Comparison of ENCODE assay signal across 9 cellular contexts in genomic region chr22:50148991-50149721, GRCh38. TPM values are rescaled to one million over a fixed set of nuclear protein-coding genes. Genes with fewer than 3 reads are reported as not detected.
DNase-seq lines count a peak whose midpoint lies in the region; ATAC-seq, FAIRE-seq and TF ChIP-seq lines count a peak whose summit lies in the region.
"Had no signal": no experiment of that assay in that cellular context is flagged by ENCODE, and none has a peak within 500 bp of the region (broad histone marks: within the 10 kb centered on the region; RNA-seq: fewer than 3 reads in every experiment).

No MANE protein-coding gene starts in this region.

- H3K27me3 ChIP-seq in HepG2 (ENCODE audit: control insufficient read depth in 1 of 2, insufficient read depth in 2 of 2, low read length in 2 of 2) = peaks cover 0 to 43% of the 10 kb centered on the region in 2 experiments; a peak in 4 of 5 replicates

- CTCF ChIA-PET in WTC11 (lab: Charles Lee) (interaction anchor here (0.6 to 2.7 kb wide), 29 partner anchors 9 to 1329 kb away, joined by 3 to 19 read pairs (median 4); partner anchors contain the start of genes MAPK12, MLC1 and TUBGCP6), HepG2 (lab: Yijun Ruan, JAX; ENCODE audit: low intra/inter-chr PET ratio, low total read pairs) (interaction anchor here (1.1 to 4.3 kb wide), 4 partner anchors 58 to 88 kb away, joined by 3 to 39 read pairs (median 4); no protein-coding TSS in a partner anchor)

- no peaks in the 10 kb centered on the region for H3K79me2 ChIP-seq in HepG2 (ENCODE audit: insufficient read depth, low read length)

- H3K4me1 Mint-ChIP-seq in WTC11 = 0 out of 2 replicates have a peak, but pooled peaks cover 2% of the 10 kb centered on the region

- H3K9ac ChIP-seq in HepG2 (ENCODE audit: insufficient read depth, low read depth, low read length) = no peak overlapping the region

- 24% methylated on average over 9 of the region's 22 CpGs for WGBS in HepG2 (ENCODE audit: low lambda C conversion rate)

- peak overlapping the region; percentile 55; the same call in 1 of the 2 replicates for H3K4me2 ChIP-seq in HepG2 (ENCODE audit: low read depth, low read length)

- H3K36me3 ChIP-seq in HepG2 (replicated peaks in 1 of 2; ENCODE audit: control insufficient read depth in 1 of 2, insufficient read depth in 2 of 2, low read length in 2 of 2) = no peaks in the 10 kb centered on the region

- DNase-seq in activated gamma-delta T cell treated with Interleukin-2 at 50 U/mL for 16 hours = peak; percentile 73
- no peak for DNase-seq in activated gamma-delta T cell (lab: John Stamatoyannopoulos, UW)
- peak; percentile 56 for DNase-seq in NCI-H146 treated with DMSO at 0.1 percent for 48 hours (lab: John Stamatoyannopoulos, UW; ENCODE audit: unreplicated experiment)
- DNase-seq in WTC11 (ENCODE audit: low spot score) = peak; percentile 74
- peak; percentile 56 for DNase-seq in cardiac fibroblast (ENCODE audit: low read depth in 2 of 2)
- DNase-seq in HepG2 (ENCODE audit: low spot score) = peak; percentile 46
- peak; percentile 55 for DNase-seq in stimulated activated CD8-positive, alpha-beta memory T cell treated with anti-CD3 and anti-CD28 coated beads, Interleukin-15, amount 100 ng/mL, for 1 hour (ENCODE audit: low read depth)

- no peak overlapping the region for H3K27ac ChIP-seq in HepG2 (ENCODE audit: extremely low read length, insufficient read depth, low read length)

- no peak for TF ChIP-seq POLR2A in HepG2 (IDR thresholded peaks at IDR 0.05; ENCODE audit: insufficient read depth in 1 of 2, low read depth in 2 of 2, low read length in 2 of 2)

- TF ChIP-seq EP300 in HepG2 (IDR thresholded peaks at IDR 0.05; ENCODE audit: low read depth in 2 of 2, low read length in 2 of 2) = no peak
- TF ChIP-seq EP300 in HepG2 (CRISPR knock-in tag; IDR thresholded peaks at IDR 0.05; ENCODE audit: borderline replicate concordance) = no peak

- H3K27me3 Mint-ChIP-seq in WTC11 (ENCODE audit: low read depth) = no peaks in the 10 kb centered on the region

- in situ Hi-C loops in HepG2 (cut with HindIII; ENCODE audit: extremely low pct_ligation_motif_present, low pct_unique_long_range_greater_than_20kb) = loop anchor here (5.0 kb wide), 1 partner anchor 58 kb away; no protein-coding TSS in a partner anchor

- peak; percentile 26 for FAIRE-seq in HepG2 (lab: Jason Lieb, UNC)

- no TSS peak for BruUV-seq in HepG2 (replicated peaks; lab: Mats Ljungman, UMichigan)

- H3K27ac Mint-ChIP-seq in WTC11 = no peak overlapping the region

- no peaks in the 10 kb centered on the region for H3K36me3 Mint-ChIP-seq in WTC11

- H4K20me1 ChIP-seq in HepG2 (ENCODE audit: insufficient read depth, low read length) = no peaks in the 10 kb centered on the region

- no peak overlapping the region for H2AFZ ChIP-seq in HepG2 (ENCODE audit: low read length)

- no peaks in the 10 kb centered on the region for H3K9me3 Mint-ChIP-seq in WTC11

- intact Hi-C loops in HepG2 (cut with micrococcal nuclease; ENCODE audit: unreplicated experiment) = loop anchor here (1.0 to 5.0 kb wide), 3 partner anchors 47 to 382 kb away; no protein-coding TSS in a partner anchor

- peak; percentile 92 for TF ChIP-seq RAD21 in HepG2 (CRISPR knock-in tag; IDR thresholded peaks at IDR 0.05)

- no peak overlapping the region for H3K4me3 Mint-ChIP-seq in WTC11

- no peak overlapping the region for H3K4me3 ChIP-seq in cardiac fibroblast (replicated peaks in 1 of 2; ENCODE audit: low read depth in 2 of 2, low read length in 2 of 2)
- no peak overlapping the region; a peak in 1 of 6 replicates for H3K4me3 ChIP-seq in HepG2 (replicated peaks in 1 of 3; ENCODE audit: insufficient read depth in 1 of 3, low read depth in 2 of 3, low read length in 3 of 3)

- POLR2A ChIA-PET in WTC11 (lab: Charles Lee) = no interaction called here
- POLR2A ChIA-PET in HepG2 (lab: Yijun Ruan, JAX) = no interaction called here

- no peaks in the 10 kb centered on the region for H3K9me3 ChIP-seq in HepG2 (ENCODE audit: low read length)

- peaks cover 70% of the 10 kb centered on the region for H3K4me1 ChIP-seq in HepG2 (ENCODE audit: insufficient read depth, low read length)

- ATAC-seq in WTC11 = peak; percentile 89
- ATAC-seq in HepG2 = peak; percentile 37
- no peak for ATAC-seq in GM21528 (IDR thresholded peaks at IDR 0.05; ENCODE audit: low FRiP score, unreplicated experiment)

- peak; percentile 88 for TF ChIP-seq CTCF in WTC11 (IDR thresholded peaks at IDR 0.05)
- TF ChIP-seq CTCF in cardiac fibroblast (IDR thresholded peaks at IDR 0.05; ENCODE audit: low read depth, low read length) = peak; percentile 79
- peak; percentile 92 for TF ChIP-seq CTCF in HepG2 (CRISPR knock-in tag; IDR thresholded peaks at IDR 0.05)

RNA-seq across cellular contexts. Expression of gene PANX2, which starts 21.4 kb away (rescaled TPM):
- total RNA-seq in WTC11 (2021) (10.2 to 10.7 TPM (median 10.3 TPM) in 3 replicates), HepG2 (2016; rRNA removed; fragmentation: Illumina TruSeq; extraction: Trizol) (0.15 and 0.58 TPM in 2 replicates)
- 0.20 and 0.35 TPM in 2 replicates for total RNA-seq in HepG2 (2016; cell fraction: cytosol; rRNA removed; fragmentation: Illumina TruSeq; extraction: Trizol; ENCODE audit: low read depth)
- total RNA-seq in HepG2 (2016; cell fraction: insoluble cytoplasmic fraction; rRNA removed; fragmentation: Illumina TruSeq; extraction: Trizol) = 0.19 TPM in 2 replicates
- total RNA-seq in HepG2 (2016; cell fraction: membrane; rRNA removed; fragmentation: Illumina TruSeq; extraction: Trizol) = 1.1 and 1.4 TPM in 2 replicates
- total RNA-seq in HepG2 (2016; cell fraction: nucleus; rRNA removed; fragmentation: Illumina TruSeq; extraction: Trizol) = 0.47 and 0.56 TPM in 2 replicates
- polyA plus RNA-seq in HepG2 (2011; rRNA removed) = 1.1 TPM in 2 replicates
- polyA plus RNA-seq in HepG2 (2011; cell fraction: cytosol; rRNA removed) = 0.99 and 1.7 TPM in 2 replicates
- 2.5 and 4.2 TPM in 2 replicates for polyA plus RNA-seq in HepG2 (2011; cell fraction: nucleus; rRNA removed)
- polyA plus RNA-seq in HepG2 (2012) = 1.6 and 3.8 TPM in 2 replicates
- 1.3 and 1.4 TPM in 2 replicates for polyA plus RNA-seq in HepG2 (2016; cell fraction: cytosol; fragmentation: Illumina TruSeq; extraction: Trizol; ENCODE audit: low read depth)
- polyA plus RNA-seq in HepG2 (2016; cell fraction: insoluble cytoplasmic fraction; fragmentation: Illumina TruSeq; extraction: Trizol; ENCODE audit: low read depth) = 1.1 and 1.4 TPM in 2 replicates
- polyA plus RNA-seq in HepG2 (2016; cell fraction: membrane; fragmentation: Illumina TruSeq; extraction: Trizol; ENCODE audit: low read depth) = 2.9 and 3.6 TPM in 2 replicates
- 2.0 and 2.3 TPM in 2 replicates for polyA plus RNA-seq in HepG2 (2016; cell fraction: nucleus; fragmentation: Illumina TruSeq; extraction: Trizol; ENCODE audit: insufficient read depth, low read depth)
- 0.78 and 0.84 TPM in 2 replicates for polyA minus RNA-seq in HepG2 (2011; rRNA and poly(A)+ RNA removed; ENCODE audit: low replicate concordance)
- 0.30 and 0.79 TPM in 2 replicates for polyA minus RNA-seq in HepG2 (2011; cell fraction: cytosol; rRNA and poly(A)+ RNA removed)
- 0.37 and 0.39 TPM in 2 replicates for polyA minus RNA-seq in HepG2 (2011; cell fraction: nucleus; rRNA and poly(A)+ RNA removed)

RNA-seq across cellular contexts. Expression of gene TRABD, which starts 36.6 kb away (rescaled TPM):
- total RNA-seq in WTC11 (2021) (79.9 to 90.4 TPM (median 81.3 TPM) in 3 replicates), HepG2 (2016; rRNA removed; fragmentation: Illumina TruSeq; extraction: Trizol) (16.2 and 21.5 TPM in 2 replicates)
- 8.1 and 8.5 TPM in 2 replicates for total RNA-seq in HepG2 (2016; cell fraction: cytosol; rRNA removed; fragmentation: Illumina TruSeq; extraction: Trizol; ENCODE audit: low read depth)
- total RNA-seq in HepG2 (2016; cell fraction: insoluble cytoplasmic fraction; rRNA removed; fragmentation: Illumina TruSeq; extraction: Trizol) = 14.1 and 20.1 TPM in 2 replicates
- total RNA-seq in HepG2 (2016; cell fraction: membrane; rRNA removed; fragmentation: Illumina TruSeq; extraction: Trizol) = 15.9 and 17.7 TPM in 2 replicates
- total RNA-seq in HepG2 (2016; cell fraction: nucleus; rRNA removed; fragmentation: Illumina TruSeq; extraction: Trizol) = 12.3 and 17.7 TPM in 2 replicates
- 28.9 and 36.8 TPM in 2 replicates for polyA plus RNA-seq in HepG2 (2011; rRNA removed)
- 15.8 and 28.0 TPM in 2 replicates for polyA plus RNA-seq in HepG2 (2011; cell fraction: cytosol; rRNA removed)
- polyA plus RNA-seq in HepG2 (2011; cell fraction: nucleus; rRNA removed) = 241 and 327 TPM in 2 replicates
- polyA plus RNA-seq in HepG2 (2012) = 19.6 and 35.2 TPM in 2 replicates
- 10.4 and 11.2 TPM in 2 replicates for polyA plus RNA-seq in HepG2 (2016; cell fraction: cytosol; fragmentation: Illumina TruSeq; extraction: Trizol; ENCODE audit: low read depth)
- 19.9 and 22.8 TPM in 2 replicates for polyA plus RNA-seq in HepG2 (2016; cell fraction: insoluble cytoplasmic fraction; fragmentation: Illumina TruSeq; extraction: Trizol; ENCODE audit: low read depth)
- 15.2 and 16.9 TPM in 2 replicates for polyA plus RNA-seq in HepG2 (2016; cell fraction: membrane; fragmentation: Illumina TruSeq; extraction: Trizol; ENCODE audit: low read depth)
- polyA plus RNA-seq in HepG2 (2016; cell fraction: nucleus; fragmentation: Illumina TruSeq; extraction: Trizol; ENCODE audit: insufficient read depth, low read depth) = 56.6 and 60.9 TPM in 2 replicates
- polyA minus RNA-seq in HepG2 (2011; rRNA and poly(A)+ RNA removed; ENCODE audit: low replicate concordance) = 22.4 and 30.1 TPM in 2 replicates
- 9.7 and 11.7 TPM in 2 replicates for polyA minus RNA-seq in HepG2 (2011; cell fraction: cytosol; rRNA and poly(A)+ RNA removed)
- 14.4 and 18.2 TPM in 2 replicates for polyA minus RNA-seq in HepG2 (2011; cell fraction: nucleus; rRNA and poly(A)+ RNA removed)

RNA-seq across cellular contexts. Expression of gene SELENOO, which starts 51.7 kb away (rescaled TPM):
- total RNA-seq in WTC11 (2021) (27.0 to 29.8 TPM (median 28.8 TPM) in 3 replicates), HepG2 (2016; rRNA removed; fragmentation: Illumina TruSeq; extraction: Trizol) (12.5 and 19.0 TPM in 2 replicates)
- 2.8 and 3.8 TPM in 2 replicates for total RNA-seq in HepG2 (2016; cell fraction: cytosol; rRNA removed; fragmentation: Illumina TruSeq; extraction: Trizol; ENCODE audit: low read depth)
- total RNA-seq in HepG2 (2016; cell fraction: insoluble cytoplasmic fraction; rRNA removed; fragmentation: Illumina TruSeq; extraction: Trizol) = 9.4 and 19.8 TPM in 2 replicates
- total RNA-seq in HepG2 (2016; cell fraction: membrane; rRNA removed; fragmentation: Illumina TruSeq; extraction: Trizol) = 6.0 and 7.6 TPM in 2 replicates
- total RNA-seq in HepG2 (2016; cell fraction: nucleus; rRNA removed; fragmentation: Illumina TruSeq; extraction: Trizol) = 18.8 and 19.9 TPM in 2 replicates
- 14.4 and 18.7 TPM in 2 replicates for polyA plus RNA-seq in HepG2 (2011; rRNA removed)
- 10.0 and 18.1 TPM in 2 replicates for polyA plus RNA-seq in HepG2 (2011; cell fraction: cytosol; rRNA removed)
- polyA plus RNA-seq in HepG2 (2011; cell fraction: nucleus; rRNA removed) = 88.6 and 104 TPM in 2 replicates
- polyA plus RNA-seq in HepG2 (2012) = 10.9 and 17.7 TPM in 2 replicates
- 3.5 and 4.0 TPM in 2 replicates for polyA plus RNA-seq in HepG2 (2016; cell fraction: cytosol; fragmentation: Illumina TruSeq; extraction: Trizol; ENCODE audit: low read depth)
- 9.5 and 12.3 TPM in 2 replicates for polyA plus RNA-seq in HepG2 (2016; cell fraction: insoluble cytoplasmic fraction; fragmentation: Illumina TruSeq; extraction: Trizol; ENCODE audit: low read depth)
- polyA plus RNA-seq in HepG2 (2016; cell fraction: membrane; fragmentation: Illumina TruSeq; extraction: Trizol; ENCODE audit: low read depth) = 4.9 and 5.3 TPM in 2 replicates
- 54.2 and 57.7 TPM in 2 replicates for polyA plus RNA-seq in HepG2 (2016; cell fraction: nucleus; fragmentation: Illumina TruSeq; extraction: Trizol; ENCODE audit: insufficient read depth, low read depth)
- polyA minus RNA-seq in HepG2 (2011; rRNA and poly(A)+ RNA removed; ENCODE audit: low replicate concordance) = 9.7 and 16.7 TPM in 2 replicates
- polyA minus RNA-seq in HepG2 (2011; cell fraction: cytosol; rRNA and poly(A)+ RNA removed) = 6.4 and 6.9 TPM in 2 replicates
- polyA minus RNA-seq in HepG2 (2011; cell fraction: nucleus; rRNA and poly(A)+ RNA removed) = 7.5 and 7.7 TPM in 2 replicates

RNA-seq across cellular contexts. Expression of gene MOV10L1, which starts 59.4 kb away (rescaled TPM):
- total RNA-seq in WTC11 (2021) = not detected in 3 replicates
- total RNA-seq in HepG2 (2016; rRNA removed; fragmentation: Illumina TruSeq; extraction: Trizol) = 0.11 TPM in 1 of 2 replicates, not detected in the other
- total RNA-seq in HepG2 (2016; cell fraction: cytosol; rRNA removed; fragmentation: Illumina TruSeq; extraction: Trizol; ENCODE audit: low read depth) = not detected in 2 replicates
- 0.17 TPM in 1 of 2 replicates, not detected in the other for total RNA-seq in HepG2 (2016; cell fraction: insoluble cytoplasmic fraction; rRNA removed; fragmentation: Illumina TruSeq; extraction: Trizol)
- total RNA-seq in HepG2 (2016; cell fraction: membrane; rRNA removed; fragmentation: Illumina TruSeq; extraction: Trizol) = not detected in 2 replicates
- 0.12 and 0.28 TPM in 2 replicates for total RNA-seq in HepG2 (2016; cell fraction: nucleus; rRNA removed; fragmentation: Illumina TruSeq; extraction: Trizol)
- polyA plus RNA-seq in HepG2 (2011; rRNA removed) = 0.12 and 0.31 TPM in 2 replicates
- polyA plus RNA-seq in HepG2 (2011; cell fraction: cytosol; rRNA removed) = 0.05 and 0.09 TPM in 2 replicates
- 0.47 and 1.1 TPM in 2 replicates for polyA plus RNA-seq in HepG2 (2011; cell fraction: nucleus; rRNA removed)
- 0.29 and 0.46 TPM in 2 replicates for polyA plus RNA-seq in HepG2 (2012)
- not detected in 2 replicates for polyA plus RNA-seq in HepG2 (2016; cell fraction: cytosol; fragmentation: Illumina TruSeq; extraction: Trizol; ENCODE audit: low read depth)
- not detected in 2 replicates for polyA plus RNA-seq in HepG2 (2016; cell fraction: insoluble cytoplasmic fraction; fragmentation: Illumina TruSeq; extraction: Trizol; ENCODE audit: low read depth)
- 0.08 TPM in 1 of 2 replicates, not detected in the other for polyA plus RNA-seq in HepG2 (2016; cell fraction: membrane; fragmentation: Illumina TruSeq; extraction: Trizol; ENCODE audit: low read depth)
- not detected in 2 replicates for polyA plus RNA-seq in HepG2 (2016; cell fraction: nucleus; fragmentation: Illumina TruSeq; extraction: Trizol; ENCODE audit: insufficient read depth, low read depth)
- not detected in 2 replicates for polyA minus RNA-seq in HepG2 (2011; rRNA and poly(A)+ RNA removed; ENCODE audit: low replicate concordance)
- not detected in 2 replicates for polyA minus RNA-seq in HepG2 (2011; cell fraction: cytosol; rRNA and poly(A)+ RNA removed)
- polyA minus RNA-seq in HepG2 (2011; cell fraction: nucleus; rRNA and poly(A)+ RNA removed) = 0.39 TPM in 1 of 2 replicates, not detected in the other
- total RNA-seq: mononuclear cell had no signal
